1 cellular context compared by ENCODE assay signal in genomic region chr1:200038987-200039848, GRCh38.
TF ChIP-seq lines count a peak whose summit lies in the region.

No MANE protein-coding gene starts in this region.

TF ChIP-seq in HepG2, 621 proteins besides CTCF, POLR2A, EP300 and RAD21 (continued from another document):
- TF ChIP-seq ZNF777 (CRISPR knock-in tag; IDR thresholded peaks at IDR 0.05) = peak; percentile 70
- 0 out of 2 replicates have a peak, but pooled peaks have one; percentile 5 for TF ChIP-seq ZNF225 (CRISPR knock-in tag; IDR thresholded peaks at IDR 0.05)
- peak; percentile 4 for TF ChIP-seq XRCC5 (optimal IDR thresholded peaks at IDR 0.05; ENCODE audit: low read length)
- TF ChIP-seq WIZ (CRISPR knock-in tag; IDR thresholded peaks at IDR 0.05) = no peak
- no peak for TF ChIP-seq ZNF431 (CRISPR knock-in tag; IDR thresholded peaks at IDR 0.05; ENCODE audit: borderline replicate concordance, low read depth)
- TF ChIP-seq ZNF891 (CRISPR knock-in tag; IDR thresholded peaks at IDR 0.05) = peak; percentile 20; the same call in 1 of the 2 replicates
- TF ChIP-seq ZNF687 (CRISPR knock-in tag; IDR thresholded peaks at IDR 0.05) = peak; percentile 43; the same call in 1 of the 2 replicates
- peak; percentile 4 for TF ChIP-seq HNRNPK (IDR thresholded peaks at IDR 0.05; ENCODE audit: low read depth, low read length, poor library complexity, severe bottlenecking)
- peak; percentile 50 for TF ChIP-seq RBFOX2 (IDR thresholded peaks at IDR 0.05; ENCODE audit: low read depth, low read length)
- TF ChIP-seq MTF2 (CRISPR knock-in tag; IDR thresholded peaks at IDR 0.05; ENCODE audit: borderline replicate concordance) = peak; percentile 61; the same call in 1 of the 2 replicates
- TF ChIP-seq AGO2 (optimal IDR thresholded peaks at IDR 0.05; ENCODE audit: low read depth, low read length) = peak; percentile 48
- TF ChIP-seq KLF12 (CRISPR knock-in tag; IDR thresholded peaks at IDR 0.05; ENCODE audit: borderline replicate concordance) = 0 out of 2 replicates have a peak, but pooled peaks have one; percentile 5
- TF ChIP-seq UBTF (CRISPR knock-in tag; IDR thresholded peaks at IDR 0.05) = peak; percentile 73; the same call in 1 of the 2 replicates
- peak; percentile 54 for TF ChIP-seq HNRNPLL (IDR thresholded peaks at IDR 0.05; ENCODE audit: low read depth, low read length, poor library complexity, severe bottlenecking)
